Comparison of ENCODE assay signal across 18 cellular contexts in genomic region chr17:40952675-40953074, GRCh38. TPM values are rescaled to one million over a fixed set of nuclear protein-coding genes. Genes with fewer than 3 reads are reported as not detected.
DNase-seq lines count a peak whose midpoint lies in the region; ATAC-seq, FAIRE-seq and TF ChIP-seq lines count a peak whose summit lies in the region.
"Had no signal": no experiment of that assay in that cellular context is flagged by ENCODE, and none has a peak within 500 bp of the region (broad histone marks: within the 10 kb centered on the region; RNA-seq: fewer than 3 reads in every experiment).

No MANE protein-coding gene starts in this region.

- peak; percentile 26 for FAIRE-seq in HTR-8/SVneo (lab: Jason Lieb, UNC)
- FAIRE-seq: endometrium, kidney had no signal

- peak overlapping the region; percentile 82 for H3K9ac ChIP-seq in mesenchymal stem cell (ENCODE audit: low read length)

- H2AK5ac ChIP-seq in mesenchymal stem cell (ENCODE audit: low read length, severe bottlenecking) = no peak overlapping the region

- H3K23ac ChIP-seq in mesenchymal stem cell (ENCODE audit: low read length in 2 of 2) = no peak overlapping the region

- no peaks in the 10 kb centered on the region for H3K9me3 ChIP-seq in mesenchymal stem cell (ENCODE audit: control insufficient read depth, low read length)

- H3K36me3 ChIP-seq in mesenchymal stem cell (ENCODE audit: control insufficient read depth in 1 of 2, insufficient read depth in 2 of 2, low read depth in 1 of 2, low read length in 2 of 2) = no peaks in the 10 kb centered on the region

- 100% methylated on average over 1 of the region's 1 CpG for WGBS in mesenchymal stem cell

- no peak overlapping the region for H2BK5ac ChIP-seq in mesenchymal stem cell (ENCODE audit: low read depth, low read length, poor library complexity, severe bottlenecking)

- H2BK15ac ChIP-seq in mesenchymal stem cell (ENCODE audit: low read depth, poor library complexity, severe bottlenecking) = no peak overlapping the region

- TF ChIP-seq CTCF in choroid plexus epithelial cell (conservative IDR thresholded peaks at IDR 0.05; ENCODE audit: low read depth, low read length) (no peak), omental fat pad (IDR thresholded peaks at IDR 0.05) (no peak)

- H3K4me2 ChIP-seq in mesenchymal stem cell (ENCODE audit: low read length, poor library complexity, severe bottlenecking) = no peak overlapping the region

- DNase-seq in AG08396 (ENCODE audit: low spot score) (peak; percentile 64), HTR-8/SVneo (ENCODE audit: insufficient read length, low spot score) (no peak), choroid plexus epithelial cell (ENCODE audit: low read depth) (peak; percentile 88), mesenchymal stem cell (peak; percentile 78), T1000 (lab: John Stamatoyannopoulos, UW) (no peak), omental fat pad (ENCODE audit: low spot score) (no peak)
- DNase-seq: activated naive CD8-positive, alpha-beta T cell treated with anti-CD3 and anti-CD28 coated beads for 36 hours; CD8-positive, alpha-beta T cell; kidney; NCI-H1436; NK-92 treated with Interleukin-12 subunit alpha and Interleukin-12 subunit beta, amount 100 ng/mL, for 24 hours; nucleus accumbens; stimulated activated CD4-positive, alpha-beta T cell treated with anti-CD3 and anti-CD28 coated beads, Interleukin-4, amount 100 ng/mL, for 24 hours had no signal

- H3K4me3 ChIP-seq in choroid plexus epithelial cell (ENCODE audit: low read depth, low read length) = no peak overlapping the region
- H3K4me3 ChIP-seq in mesenchymal stem cell (ENCODE audit: insufficient read depth in 1 of 2, low read depth in 1 of 2, low read length in 2 of 2) = no peak overlapping the region

- no peaks in the 10 kb centered on the region for H3K27me3 ChIP-seq in mesenchymal stem cell (ENCODE audit: control insufficient read depth in 1 of 2, insufficient read depth in 1 of 2, low read length in 2 of 2)

- H2BK120ac ChIP-seq in mesenchymal stem cell (ENCODE audit: low read depth, low read length) = no peak overlapping the region

- H3K27ac ChIP-seq in mesenchymal stem cell (ENCODE audit: low read length, poor library complexity, severe bottlenecking) = peak overlapping the region; percentile 15

- no peak for ATAC-seq in HG02981 (IDR thresholded peaks at IDR 0.05; ENCODE audit: unreplicated experiment)
- ATAC-seq in GM18519 (IDR thresholded peaks at IDR 0.05; ENCODE audit: low FRiP score, unreplicated experiment) = no peak
- no peak for ATAC-seq in omental fat pad (ENCODE audit: low FRiP score)
- ATAC-seq: CD8-positive, alpha-beta T cell had no signal

- peaks cover 3% of the 10 kb centered on the region for H3K4me1 ChIP-seq in mesenchymal stem cell (ENCODE audit: control insufficient read depth, insufficient read depth, low read depth, low read length)

- no peak overlapping the region for H2BK12ac ChIP-seq in mesenchymal stem cell (ENCODE audit: low read length in 2 of 2)

- no peak overlapping the region for H3K4ac ChIP-seq in mesenchymal stem cell (ENCODE audit: low read depth in 1 of 2, low read length in 2 of 2)

- H3K18ac ChIP-seq in mesenchymal stem cell (ENCODE audit: low read depth in 1 of 2, low read length in 2 of 2) = no peak overlapping the region

- H4K8ac ChIP-seq in mesenchymal stem cell (ENCODE audit: low read length) = no peak overlapping the region

- no peak overlapping the region for H2AFZ ChIP-seq in mesenchymal stem cell (ENCODE audit: low read depth, low read length)

- H3K79me1 ChIP-seq in mesenchymal stem cell (replicated peaks; ENCODE audit: low read length, poor library complexity, severe bottlenecking) = no peaks in the 10 kb centered on the region

- H4K91ac ChIP-seq in mesenchymal stem cell (ENCODE audit: low read length) = no peak overlapping the region

- H3K14ac ChIP-seq in mesenchymal stem cell (ENCODE audit: low read length in 2 of 2) = no peak overlapping the region

RNA-seq across cellular contexts. Expression of gene KRT39, which starts 14.1 kb away (rescaled TPM):
- polyA plus RNA-seq in mesenchymal stem cell (2013, experiment 1 of 2) = 0.06 TPM
- polyA plus RNA-seq in mesenchymal stem cell (2013, experiment 2 of 2) = not detected
- total RNA-seq in omental fat pad = not detected
- total RNA-seq: activated CD8-positive, alpha-beta memory T cell treated with anti-CD3 and anti-CD28 coated beads for 36 hours; activated naive CD8-positive, alpha-beta T cell treated with anti-CD3 and anti-CD28 coated beads for 36 hours; CD8-positive, alpha-beta T cell; kidney; T-helper 2 cell treated with Interferon-gamma antibody and Interleukin-4, amounts not matched to agents 100 ng/mL and 5 ng/mL, for 36 hours had no signal

RNA-seq across cellular contexts. Expression of gene KRT23, which starts 15.2 kb away (rescaled TPM):
- not detected for polyA plus RNA-seq in mesenchymal stem cell (2013, experiment 1 of 2)
- polyA plus RNA-seq in mesenchymal stem cell (2013, experiment 2 of 2) = not detected
- 1 to 10 TPM in 1 of 4 donors, not detected in 3; 4.3 TPM for total RNA-seq in omental fat pad
- total RNA-seq: activated CD8-positive, alpha-beta memory T cell treated with anti-CD3 and anti-CD28 coated beads for 36 hours; activated naive CD8-positive, alpha-beta T cell treated with anti-CD3 and anti-CD28 coated beads for 36 hours; CD8-positive, alpha-beta T cell; T-helper 2 cell treated with Interferon-gamma antibody and Interleukin-4, amounts not matched to agents 100 ng/mL and 5 ng/mL, for 36 hours had no signal

RNA-seq across cellular contexts. Expression of gene KRT40, which starts 31.5 kb away (rescaled TPM):
- not detected for polyA plus RNA-seq in mesenchymal stem cell (2013, experiment 1 of 2)
- polyA plus RNA-seq in mesenchymal stem cell (2013, experiment 2 of 2) = not detected
- total RNA-seq in omental fat pad = not detected
- total RNA-seq: activated CD8-positive, alpha-beta memory T cell treated with anti-CD3 and anti-CD28 coated beads for 36 hours; activated naive CD8-positive, alpha-beta T cell treated with anti-CD3 and anti-CD28 coated beads for 36 hours; CD8-positive, alpha-beta T cell; kidney; T-helper 2 cell treated with Interferon-gamma antibody and Interleukin-4, amounts not matched to agents 100 ng/mL and 5 ng/mL, for 36 hours had no signal

RNA-seq across cellular contexts. Expression of gene KRTAP3-3, which starts 41.3 kb away (rescaled TPM):
- polyA plus RNA-seq in mesenchymal stem cell (2013, experiment 1 of 2) = not detected
- not detected for polyA plus RNA-seq in mesenchymal stem cell (2013, experiment 2 of 2)
- total RNA-seq in omental fat pad = not detected
- total RNA-seq: activated CD8-positive, alpha-beta memory T cell treated with anti-CD3 and anti-CD28 coated beads for 36 hours; activated naive CD8-positive, alpha-beta T cell treated with anti-CD3 and anti-CD28 coated beads for 36 hours; CD8-positive, alpha-beta T cell; kidney; T-helper 2 cell treated with Interferon-gamma antibody and Interleukin-4, amounts not matched to agents 100 ng/mL and 5 ng/mL, for 36 hours had no signal

RNA-seq across cellular contexts. Expression of gene KRTAP3-2, which starts 47.0 kb away (rescaled TPM):
- polyA plus RNA-seq in mesenchymal stem cell (2013, experiment 1 of 2) = not detected
- polyA plus RNA-seq in mesenchymal stem cell (2013, experiment 2 of 2) = not detected
- total RNA-seq in omental fat pad = not detected
- total RNA-seq: activated CD8-positive, alpha-beta memory T cell treated with anti-CD3 and anti-CD28 coated beads for 36 hours; activated naive CD8-positive, alpha-beta T cell treated with anti-CD3 and anti-CD28 coated beads for 36 hours; CD8-positive, alpha-beta T cell; kidney; T-helper 2 cell treated with Interferon-gamma antibody and Interleukin-4, amounts not matched to agents 100 ng/mL and 5 ng/mL, for 36 hours had no signal

Comparison
In these comparisons a context has a peak if more than half of its experiments do, and no peak if none do; other contexts are left out.
1. DNase-seq: peak in AG08396 (single experiment), choroid plexus epithelial cell (single experiment) and mesenchymal stem cell (single experiment); none in HTR-8/SVneo (single experiment), T1000 (single experiment) and omental fat pad (single experiment).